In genomic region chr20:16265334-16265733, GRCh38 we compare ENCODE assay signal across 7 cellular contexts.
"Had no signal": no experiment of that assay in that cellular context is flagged by ENCODE, and none has a peak within 500 bp of the region (broad histone marks: within the 10 kb centered on the region; RNA-seq: fewer than 3 reads in every experiment).

No MANE protein-coding gene starts in this region.

- H3K27ac Mint-ChIP-seq: HFFc6 had no signal

- H3K4me3 Mint-ChIP-seq: HFFc6 had no signal

- H3K9me3 ChIP-seq: HAP-1 had no signal

- H2AFZ ChIP-seq: GM23248 had no signal

- H3K9ac ChIP-seq: GM23248 had no signal

- H3K27ac ChIP-seq: GM23248 had no signal

- H3K4me1 ChIP-seq: HAP-1 had no signal

- H3K36me3 ChIP-seq: HAP-1 had no signal

- H3K4me3 ChIP-seq: GM23248, HAP-1, K562 had no signal

- DNase-seq: GM23248, GOT3, H7, HFFc6, IMR-90 had no signal
